In genomic region chr17:3740611-3741073, GRCh38 we compare ENCODE assay signal across 10 cellular contexts. TPM values are rescaled to one million over a fixed set of nuclear protein-coding genes. Genes with fewer than 3 reads are reported as not detected.
DNase-seq lines count a peak whose midpoint lies in the region; ATAC-seq, FAIRE-seq and TF ChIP-seq lines count a peak whose summit lies in the region.
"Had no signal": no experiment of that assay in that cellular context is flagged by ENCODE, and none has a peak within 500 bp of the region (broad histone marks: within the 10 kb centered on the region; RNA-seq: fewer than 3 reads in every experiment).

No MANE protein-coding gene starts in this region.

- H3K9me3 Mint-ChIP-seq in CD14-positive monocyte: peaks cover 0 to 7% (median 4%) of the 10 kb centered on the region in 7 donors
- no peaks in the 10 kb centered on the region for H3K9me3 Mint-ChIP-seq in activated CD4-positive, alpha-beta memory T cell treated with anti-CD3 and anti-CD28 coated beads, Interleukin-2, amount 10 ng/mL, durations not matched to agents 7 days and 5 days

- intact Hi-C loops in CD14-positive monocyte (cut with micrococcal nuclease): no loop called here
- intact Hi-C loops in left lung (cut with DNase I): no loop called here

- POLR2A ChIA-PET in activated CD4-positive, alpha-beta memory T cell treated with anti-CD3 and anti-CD28 coated beads, Interleukin-2, amount 10 ng/mL, durations not matched to agents 7 days and 5 days (lab: Charles Lee): interaction anchor here (0.9 to 4.6 kb wide), 7 partner anchors 11 to 105 kb away, joined by 3 to 40 read pairs (median 6); partner anchors contain the start of gene HASPIN

- H3K27me3 ChIP-seq in left lung: no peaks in the 10 kb centered on the region

- peak; percentile 74 for DNase-seq in CD14-positive monocyte (ENCODE audit: low spot score)
- peak; percentile 50 for DNase-seq in GM20000 (ENCODE audit: low spot score)
- peak; percentile 42 for DNase-seq in activated CD4-positive, alpha-beta memory T cell treated with anti-CD3 and anti-CD28 coated beads, Interleukin-2, amount 10 ng/mL, durations not matched to agents 7 days and 5 days
- DNase-seq in left lung: peak; percentile 47 to 70
- no peak for DNase-seq in frontal cortex (ENCODE audit: low spot score in 2 of 2)
- no peak for DNase-seq in erythroblast (lab: John Stamatoyannopoulos, UW)
- no peak for DNase-seq in cortex of kidney (lab: John Stamatoyannopoulos, UW)
- DNase-seq in NCI-H2196 treated with DMSO at 0.1 percent for 48 hours (lab: John Stamatoyannopoulos, UW; ENCODE audit: unreplicated experiment): no peak
- DNase-seq: SK-N-SH had no signal

- H3K4me1 ChIP-seq in left lung: peaks cover 6 to 15% of the 10 kb centered on the region in 2 donors

- peak overlapping the region; percentile 66 to 93 (median 82) for H3K27ac Mint-ChIP-seq in CD14-positive monocyte
- peak overlapping the region; percentile 78 for H3K27ac Mint-ChIP-seq in activated CD4-positive, alpha-beta memory T cell treated with anti-CD3 and anti-CD28 coated beads, Interleukin-2, amount 10 ng/mL, durations not matched to agents 7 days and 5 days

- H3K36me3 Mint-ChIP-seq in CD14-positive monocyte: no peaks in the 10 kb centered on the region
- no peaks in the 10 kb centered on the region for H3K36me3 Mint-ChIP-seq in activated CD4-positive, alpha-beta memory T cell treated with anti-CD3 and anti-CD28 coated beads, Interleukin-2, amount 10 ng/mL, durations not matched to agents 7 days and 5 days (ENCODE audit: low read depth)

- H3K27me3 Mint-ChIP-seq in CD14-positive monocyte (ENCODE audit: low read depth in 3 of 3): peaks cover 2 to 6% (median 3%) of the 10 kb centered on the region in 3 donors
- peaks cover 3% of the 10 kb centered on the region for H3K27me3 Mint-ChIP-seq in activated CD4-positive, alpha-beta memory T cell treated with anti-CD3 and anti-CD28 coated beads, Interleukin-2, amount 10 ng/mL, durations not matched to agents 7 days and 5 days

- TF ChIP-seq POLR2A in erythroblast (IDR thresholded peaks at IDR 0.05; ENCODE audit: low read length): no peak

- no peaks in the 10 kb centered on the region for H3K36me3 ChIP-seq in left lung

- TF ChIP-seq CTCF in CD14-positive monocyte (IDR thresholded peaks at IDR 0.05) (no peak), GM20000 (IDR thresholded peaks at IDR 0.05; ENCODE audit: extremely low read depth, missing control alignments) (no peak), left lung (IDR thresholded peaks at IDR 0.05) (no peak)

- H3K4me3 ChIP-seq in left lung: no peak overlapping the region
- H3K4me3 ChIP-seq: skin epidermis had no signal

- CTCF ChIA-PET in activated CD4-positive, alpha-beta memory T cell treated with anti-CD3 and anti-CD28 coated beads, Interleukin-2, amount 10 ng/mL, durations not matched to agents 7 days and 5 days (lab: Charles Lee): interaction anchor here (0.8 to 10.8 kb wide), 9 partner anchors 11 to 105 kb away, joined by 3 to 206 read pairs (median 4); partner anchors contain the start of genes HASPIN and NCBP3

- no peak for ATAC-seq in left lung

- no peaks in the 10 kb centered on the region for H3K9me3 ChIP-seq in left lung
- H3K9me3 ChIP-seq: SK-N-SH had no signal

- H3K27ac ChIP-seq in left lung: peak overlapping the region in 1 of 2 donors; percentile 9

- peak overlapping the region; percentile 15 to 27 for H3K4me3 Mint-ChIP-seq in CD14-positive monocyte
- H3K4me3 Mint-ChIP-seq in activated CD4-positive, alpha-beta memory T cell treated with anti-CD3 and anti-CD28 coated beads, Interleukin-2, amount 10 ng/mL, durations not matched to agents 7 days and 5 days: no peak overlapping the region

- peaks cover 23% of the 10 kb centered on the region for H3K4me1 Mint-ChIP-seq in CD14-positive monocyte
- H3K4me1 Mint-ChIP-seq in activated CD4-positive, alpha-beta memory T cell treated with anti-CD3 and anti-CD28 coated beads, Interleukin-2, amount 10 ng/mL, durations not matched to agents 7 days and 5 days: peaks cover 42% of the 10 kb centered on the region

- no peak for FAIRE-seq in frontal cortex (lab: Jason Lieb, UNC)

RNA-seq across cellular contexts. Expression of gene HASPIN, which starts 16.9 kb away (rescaled TPM):
- polyA plus RNA-seq in CD14-positive monocyte: not detected
- total RNA-seq in activated CD4-positive, alpha-beta memory T cell treated with anti-CD3 and anti-CD28 coated beads, Interleukin-2, amount 10 ng/mL, durations not matched to agents 7 days and 5 days: 10 to 100 TPM; 23.8 to 25.2 TPM
- total RNA-seq in left lung (1 to 10 TPM; 1.9 TPM), frontal cortex (0.82 TPM)

RNA-seq across cellular contexts. Expression of gene P2RX5, which starts 44.7 kb away (rescaled TPM):
- polyA plus RNA-seq in CD14-positive monocyte: 1 to 10 TPM in 1 of 2 donors, under 1 TPM in 1; 0.64 to 3.4 TPM
- total RNA-seq in activated CD4-positive, alpha-beta memory T cell treated with anti-CD3 and anti-CD28 coated beads, Interleukin-2, amount 10 ng/mL, durations not matched to agents 7 days and 5 days: 10 to 100 TPM; 30.8 to 31.1 TPM
- 1 to 10 TPM; 1.1 to 2.1 TPM for total RNA-seq in left lung
- total RNA-seq in frontal cortex: 5.3 TPM

Comparison
In these comparisons a context has a peak if more than half of its experiments do, and no peak if none do; other contexts are left out.
1. DNase-seq: peak in CD14-positive monocyte (single experiment), GM20000 (single experiment), activated CD4-positive, alpha-beta memory T cell treated with anti-CD3 and anti-CD28 coated beads, Interleukin-2, amount 10 ng/mL, durations not matched to agents 7 days and 5 days (single experiment) and left lung (2 of 2); none in frontal cortex (0 of 2), erythroblast (0 of 2), cortex of kidney (single experiment) and NCI-H2196 treated with DMSO at 0.1 percent for 48 hours (single experiment).
2. RNA of gene HASPIN, which starts 16.9 kb away (total RNA-seq): 23.8 to 25.2 TPM in activated CD4-positive, alpha-beta memory T cell treated with anti-CD3 and anti-CD28 coated beads, Interleukin-2, amount 10 ng/mL, durations not matched to agents 7 days and 5 days; 1.9 TPM in left lung and 0.82 TPM in frontal cortex (single experiment); every median in the first group is over 4 times any median in the second.